ENCODE assay signal across 29 cellular contexts in genomic region chr10:123649672-123650071, GRCh38. TPM values are rescaled to one million over a fixed set of nuclear protein-coding genes. Genes with fewer than 3 reads are reported as not detected.
"Had no signal": no experiment of that assay in that cellular context is flagged by ENCODE, and none has a peak within 500 bp of the region (broad histone marks: within the 10 kb centered on the region; RNA-seq: fewer than 3 reads in every experiment).

No MANE protein-coding gene starts in this region.

- H3K4me3 Mint-ChIP-seq: activated B cell treated with CpG ODN at 0.5 μM for 24 hours; activated CD4-positive, alpha-beta T cell treated with anti-CD3 and anti-CD28 coated beads, Interleukin-2, amount 10 ng/mL, durations not matched to agents 24 days and 14 days; activated naive CD8-positive, alpha-beta T cell treated with anti-CD3 and anti-CD28 coated beads, Interleukin-2, amount 50 U/mL, for 24 hours; activated T-cell treated with anti-CD3 and anti-CD28 coated beads, Interleukin-2, amount 50 U/mL, for 4 hours; T-cell had no signal

- H3K9me3 Mint-ChIP-seq: activated B cell treated with CpG ODN at 0.5 μM for 24 hours; activated CD4-positive, alpha-beta T cell treated with anti-CD3 and anti-CD28 coated beads, Interleukin-2, amount 10 ng/mL, durations not matched to agents 24 days and 14 days; activated naive CD4-positive, alpha-beta T cell treated with anti-CD3 and anti-CD28 coated beads, Interleukin-2, amount 50 U/mL, for 72 hours; activated naive CD8-positive, alpha-beta T cell treated with anti-CD3 and anti-CD28 coated beads, Interleukin-2, amount 50 U/mL, for 24 hours; activated T-cell treated with anti-CD3 and anti-CD28 coated beads, Interleukin-2, amount 50 U/mL, for 4 hours; T-cell had no signal

- DNase-seq: activated B cell treated with CpG ODN at 0.5 μM for 24 hours; activated CD4-positive, alpha-beta T cell treated with anti-CD3 and anti-CD28 coated beads for 1 hour; activated CD4-positive, alpha-beta T cell treated with anti-CD3 and anti-CD28 coated beads, Interleukin-2, amount 10 ng/mL, durations not matched to agents 24 days and 14 days; activated CD4-positive, alpha-beta T cell treated with anti-CD3 and anti-CD28 coated beads, Interleukin-2, amount 50 U/mL, for 48 hours; activated CD8-positive, alpha-beta memory T cell treated with anti-CD3 and anti-CD28 coated beads for 24 hours; activated effector memory CD4-positive, alpha-beta T cell treated with anti-CD3 and anti-CD28 coated beads, Interleukin-2, amount 50 U/mL, for 16 hours; activated naive CD4-positive, alpha-beta T cell treated with Interleukin-2 at 50 U/mL for 16 hours; activated naive CD8-positive, alpha-beta T cell treated with anti-CD3 and anti-CD28 coated beads, Interleukin-2, amount 50 U/mL, for 24 hours; activated T-cell treated with anti-CD3 and anti-CD28 coated beads, Interleukin-2, amount 50 U/mL, for 4 hours; amniotic stem cell; body of pancreas; MG63; MV-4-11; NCI-H1092 treated with DMSO at 0.1 percent for 48 hours; NCI-H1436; NCI-H187 treated with DMSO at 0.1 percent for 48 hours; NCI-H345; NCI-H510A; NCI-H526 treated with DMSO at 0.1 percent for 48 hours; NCI-H82; OCI-M1; RPMI8226; T-helper 2 cell; T1000 had no signal

- H3K36me3 Mint-ChIP-seq: activated naive CD4-positive, alpha-beta T cell treated with anti-CD3 and anti-CD28 coated beads, Interleukin-2, amount 50 U/mL, for 72 hours; T-cell had no signal

- H3K27ac Mint-ChIP-seq: activated B cell treated with CpG ODN at 0.5 μM for 24 hours; activated CD4-positive, alpha-beta T cell treated with anti-CD3 and anti-CD28 coated beads, Interleukin-2, amount 10 ng/mL, durations not matched to agents 24 days and 14 days; activated naive CD4-positive, alpha-beta T cell treated with anti-CD3 and anti-CD28 coated beads, Interleukin-2, amount 50 U/mL, for 72 hours; activated naive CD8-positive, alpha-beta T cell treated with anti-CD3 and anti-CD28 coated beads, Interleukin-2, amount 50 U/mL, for 24 hours; T-cell had no signal

- H3K4me1 Mint-ChIP-seq: activated B cell treated with CpG ODN at 0.5 μM for 24 hours; activated CD4-positive, alpha-beta T cell treated with anti-CD3 and anti-CD28 coated beads, Interleukin-2, amount 10 ng/mL, durations not matched to agents 24 days and 14 days; activated naive CD8-positive, alpha-beta T cell treated with anti-CD3 and anti-CD28 coated beads, Interleukin-2, amount 50 U/mL, for 24 hours; T-cell had no signal

- ATAC-seq: activated naive CD4-positive, alpha-beta T cell treated with anti-CD3 and anti-CD28 coated beads, Interleukin-2, amount 50 U/mL, for 72 hours; activated naive CD8-positive, alpha-beta T cell treated with anti-CD3 and anti-CD28 coated beads, Interleukin-2, amount 50 U/mL, for 24 hours; activated T-cell treated with anti-CD3 and anti-CD28 coated beads, Interleukin-2, amount 50 U/mL, for 4 hours; body of pancreas; Panc1; Right ventricle myocardium inferior; T-cell had no signal

RNA-seq across cellular contexts. Expression of gene GPR26, which starts 16.5 kb away (rescaled TPM):
- total RNA-seq: activated B cell treated with CpG ODN at 0.5 μM for 24 hours; activated CD4-positive, alpha-beta T cell treated with anti-CD3 and anti-CD28 coated beads, Interleukin-2, amount 10 ng/mL, durations not matched to agents 24 days and 14 days; activated naive CD4-positive, alpha-beta T cell treated with anti-CD3 and anti-CD28 coated beads, Interleukin-2, amount 50 U/mL, for 72 hours; activated T-cell treated with anti-CD3 and anti-CD28 coated beads, Interleukin-2, amount 50 U/mL, for 4 hours; ascending aorta; body of pancreas; Right ventricle myocardium inferior; T-cell had no signal
